17 cellular contexts compared by ENCODE assay signal in the genomic region with DNA sequence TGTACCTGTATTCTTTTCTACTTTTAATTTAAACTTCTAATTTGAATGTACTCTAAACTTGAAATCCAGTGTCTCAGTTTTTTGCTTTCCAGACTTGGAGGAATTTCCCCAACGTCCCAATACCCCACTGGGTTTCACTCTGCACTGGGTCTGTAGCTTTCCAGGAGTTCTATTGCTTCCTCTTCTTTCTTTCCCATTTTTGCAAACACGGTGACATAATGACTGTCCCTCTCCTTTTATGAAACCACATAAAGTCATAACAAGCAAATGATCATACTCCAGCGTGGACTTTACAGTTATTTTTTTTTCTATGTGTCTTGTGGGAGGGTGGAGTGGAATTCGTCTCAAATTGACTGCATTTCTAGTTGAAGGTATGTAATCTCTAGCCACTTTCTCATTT.
"Had no signal": no experiment of that assay in that cellular context is flagged by ENCODE, and none has a peak within 500 bp of the region (broad histone marks: within the 10 kb centered on the region; RNA-seq: fewer than 3 reads in every experiment).

No MANE protein-coding gene starts in this region.

- DNase-seq: cortex of kidney; dorsolateral prefrontal cortex; effector CD8-positive, alpha-beta T cell; heart left ventricle; hippocampal formation; naive thymus-derived CD4-positive, alpha-beta T cell; posterior cingulate gyrus; spleen; stimulated activated CD4-positive, alpha-beta T cell treated with anti-CD3 and anti-CD28 coated beads, Interleukin-15, amount 100 ng/mL, for 24 hours; stimulated activated CD4-positive, alpha-beta T cell treated with anti-CD3 and anti-CD28 coated beads, Interleukin-1b, Interleukin-23, amount 100 ng/mL, for 48 hours; stimulated activated CD4-positive, alpha-beta T cell treated with anti-CD3 and anti-CD28 coated beads, Interleukin-4, amount 100 ng/mL, for 24 hours; stimulated activated naive CD4-positive, alpha-beta T cell treated with Interleukin-2 at 50 U/mL for 16 hours; tibial artery; upper lobe of left lung had no signal

- H3K4me1 ChIP-seq: tibial artery, upper lobe of left lung, vagina had no signal

- H3K27me3 ChIP-seq: spleen, tibial artery, upper lobe of left lung, vagina had no signal

- H3K9me3 ChIP-seq: heart left ventricle, spleen, tibial artery, upper lobe of left lung, vagina had no signal

- H3K36me3 ChIP-seq: heart left ventricle, spleen, tibial artery, upper lobe of left lung, vagina had no signal

- H3K27ac ChIP-seq: dorsolateral prefrontal cortex, heart left ventricle, spleen, tibial artery, upper lobe of left lung, vagina had no signal

- H3K4me3 ChIP-seq: dorsolateral prefrontal cortex, heart left ventricle, spleen, tibial artery, upper lobe of left lung, vagina had no signal

- ATAC-seq: heart left ventricle; naive thymus-derived CD4-positive, alpha-beta T cell; sciatic nerve had no signal

- H3K4me3 Mint-ChIP-seq: naive thymus-derived CD4-positive, alpha-beta T cell; neural crest cell had no signal

- H3K27ac Mint-ChIP-seq: naive thymus-derived CD4-positive, alpha-beta T cell had no signal
